In the genomic region with DNA sequence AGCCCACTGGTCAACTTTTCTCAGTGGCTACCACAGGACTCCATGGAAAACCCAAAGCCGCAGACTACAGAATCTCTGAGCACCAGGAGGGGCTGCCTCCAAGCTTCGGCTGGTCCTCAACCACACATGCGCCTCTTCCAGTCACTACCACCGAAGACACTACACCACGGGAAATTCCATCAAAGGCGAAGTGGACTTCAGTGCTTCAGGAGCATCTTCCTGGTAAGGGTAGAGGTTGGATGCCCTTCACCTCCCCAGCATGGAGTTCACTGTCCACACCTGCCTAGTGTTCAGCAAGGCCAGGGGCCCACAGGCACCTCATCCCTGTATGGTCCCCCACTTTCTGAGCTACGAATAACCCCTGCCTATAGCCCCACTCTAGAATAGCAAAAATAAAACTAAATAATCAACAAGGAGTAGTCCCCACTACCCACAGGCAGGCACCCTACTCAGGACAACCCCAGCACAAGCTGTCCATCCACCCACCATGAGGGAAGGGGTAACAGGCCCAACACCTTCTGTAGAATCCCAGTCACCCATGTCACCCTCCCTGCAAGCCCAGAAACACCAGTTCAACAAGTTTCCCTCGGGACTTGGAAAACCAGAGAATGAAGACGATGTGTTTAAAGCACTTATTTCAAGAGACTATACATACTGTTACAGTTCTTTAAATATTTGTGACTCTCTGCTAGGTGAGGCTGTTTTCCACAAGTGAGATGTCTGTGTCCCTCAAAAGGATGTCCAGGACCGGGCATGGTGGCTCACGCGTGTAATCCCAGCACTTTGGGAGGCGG, we compare ENCODE assay signal across 1 cellular context.
TF ChIP-seq lines count a peak whose summit lies in the region.

No MANE protein-coding gene starts in this region.

TF ChIP-seq in H1, 55 proteins besides CTCF, POLR2A, EP300 and RAD21:
- TF ChIP-seq NRF1 (IDR thresholded peaks at IDR 0.05; ENCODE audit: low read depth, low read length) (no peak), SIRT6 (IDR thresholded peaks at IDR 0.05; ENCODE audit: low read length) (no peak), CEBPB (IDR thresholded peaks at IDR 0.05; ENCODE audit: low read depth, low read length) (no peak)
